ENCODE assay signal across 21 cellular contexts in genomic region chr13:53005631-53006030, GRCh38. TPM values are rescaled to one million over a fixed set of nuclear protein-coding genes. Genes with fewer than 3 reads are reported as not detected.
A peak's percentile ranks its signal among the peaks of the same experiment; 100 is the strongest.
DNase-seq lines count a peak whose midpoint lies in the region; ATAC-seq and TF ChIP-seq lines count a peak whose summit lies in the region.
"Had no signal": no experiment of that assay in that cellular context is flagged by ENCODE, and none has a peak within 500 bp of the region (broad histone marks: within the 10 kb centered on the region; RNA-seq: fewer than 3 reads in every experiment).

No MANE protein-coding gene starts in this region.

- no peak overlapping the region for H4K5ac ChIP-seq in H9 (ENCODE audit: insufficient read length, low read depth, low read length)

- no peak overlapping the region for H3K23ac ChIP-seq in H9 (ENCODE audit: insufficient read length, low read depth, low read length)

- H3K36me3 Mint-ChIP-seq in H9 (ENCODE audit: insufficient read depth in 1 of 3, low read depth in 3 of 3) (no peaks in the 10 kb centered on the region), neural progenitor cell (no peaks in the 10 kb centered on the region)
- H3K36me3 Mint-ChIP-seq in activated CD4-positive, alpha-beta T cell treated with anti-CD3 and anti-CD28 coated beads, Interleukin-2, amount 10 ng/mL, durations not matched to agents 7 days and 5 days (ENCODE audit: low read depth) = no peaks in the 10 kb centered on the region
- H3K36me3 Mint-ChIP-seq: CD4-positive, CD25-positive, alpha-beta regulatory T cell; IgD-negative memory B cell had no signal

- H2BK120ac ChIP-seq in H9 (ENCODE audit: low read depth, low read length, poor library complexity, severe bottlenecking) = no peak overlapping the region

- 0 out of 7 replicates have a peak overlapping the region, but pooled peaks of 1 of the 3 experiments have one; percentile 9 for H3K27ac Mint-ChIP-seq in H9
- no peak overlapping the region for H3K27ac Mint-ChIP-seq in neural progenitor cell
- no peak overlapping the region for H3K27ac Mint-ChIP-seq in activated CD4-positive, alpha-beta T cell treated with anti-CD3 and anti-CD28 coated beads, Interleukin-2, amount 10 ng/mL, durations not matched to agents 7 days and 5 days
- H3K27ac Mint-ChIP-seq: IgD-negative memory B cell had no signal

- no peak overlapping the region for H3K9ac ChIP-seq in H9 (ENCODE audit: extremely low read depth, insufficient read length, low read length)
- H3K9ac ChIP-seq in neural progenitor cell = no peak overlapping the region

- no peaks in the 10 kb centered on the region for H3K9me3 ChIP-seq in H9 (ENCODE audit: control insufficient read depth, low read depth, low read length)
- H3K9me3 ChIP-seq in SJCRH30 (replicated peaks) = no peaks in the 10 kb centered on the region
- H3K9me3 ChIP-seq in neural progenitor cell (ENCODE audit: low read depth) = no peaks in the 10 kb centered on the region

- H2BK5ac ChIP-seq in H9 (ENCODE audit: insufficient read length, low read length) = no peak overlapping the region

- no peaks in the 10 kb centered on the region; the same call in 1 of the 2 replicates for H3K27me3 Mint-ChIP-seq in H9 (ENCODE audit: low read depth)
- H3K27me3 Mint-ChIP-seq in neural progenitor cell (ENCODE audit: insufficient read depth, low read depth) = peaks cover 7% of the 10 kb centered on the region
- H3K27me3 Mint-ChIP-seq in activated CD4-positive, alpha-beta T cell treated with anti-CD3 and anti-CD28 coated beads, Interleukin-2, amount 10 ng/mL, durations not matched to agents 7 days and 5 days = peaks cover 4% of the 10 kb centered on the region
- H3K27me3 Mint-ChIP-seq: CD4-positive, CD25-positive, alpha-beta regulatory T cell had no signal

- H3K4me3 Mint-ChIP-seq in H9 = no peak overlapping the region
- no peak overlapping the region for H3K4me3 Mint-ChIP-seq in neural progenitor cell
- H3K4me3 Mint-ChIP-seq in activated CD4-positive, alpha-beta T cell treated with anti-CD3 and anti-CD28 coated beads, Interleukin-2, amount 10 ng/mL, durations not matched to agents 7 days and 5 days = no peak overlapping the region
- H3K4me3 Mint-ChIP-seq: CD4-positive, CD25-positive, alpha-beta regulatory T cell; IgD-negative memory B cell had no signal

- H3F3A ChIP-seq in neural progenitor cell (ENCODE audit: low read depth) = no peaks in the 10 kb centered on the region

- H3K27ac ChIP-seq in H9 (ENCODE audit: insufficient read length, low read depth, low read length) (no peak overlapping the region), SJCRH30 (0 out of 2 replicates have a peak overlapping the region, but pooled peaks have one; percentile 2), neural progenitor cell (no peak overlapping the region)

- no peak overlapping the region for H3K18ac ChIP-seq in H9 (ENCODE audit: insufficient read length, low read depth, low read length)

- H3K79me2 ChIP-seq in H9 (ENCODE audit: insufficient read depth, low read length) = no peaks in the 10 kb centered on the region
- no peaks in the 10 kb centered on the region for H3K79me2 ChIP-seq in neural progenitor cell (ENCODE audit: low read depth)

- H3K4me3 ChIP-seq in SJCRH30 (peak overlapping the region; percentile 37), neural progenitor cell (no peak overlapping the region)

- peaks cover 7 to 19% of the 10 kb centered on the region in 2 experiments; a peak in 3 of 4 replicates for H3K4me1 Mint-ChIP-seq in H9
- peaks cover 9% of the 10 kb centered on the region for H3K4me1 Mint-ChIP-seq in neural progenitor cell
- no peaks in the 10 kb centered on the region for H3K4me1 Mint-ChIP-seq in activated CD4-positive, alpha-beta T cell treated with anti-CD3 and anti-CD28 coated beads, Interleukin-2, amount 10 ng/mL, durations not matched to agents 7 days and 5 days
- H3K4me1 Mint-ChIP-seq: CD4-positive, CD25-positive, alpha-beta regulatory T cell; IgD-negative memory B cell had no signal

- no peak for ATAC-seq in HG03025 (IDR thresholded peaks at IDR 0.05; ENCODE audit: low FRiP score, unreplicated experiment)
- ATAC-seq: Panc1, Right ventricle myocardium inferior had no signal

- no peak for TF ChIP-seq CTCF in H9 (conservative IDR thresholded peaks at IDR 0.05)
- no peak for TF ChIP-seq CTCF in neural progenitor cell (IDR thresholded peaks at IDR 0.05)

- H3K4ac ChIP-seq in H9 (ENCODE audit: low read depth, low read length) = no peak overlapping the region

- H3K14ac ChIP-seq in H9 (ENCODE audit: insufficient read depth, low read length) = 0 out of 2 replicates have a peak overlapping the region, but pooled peaks have one; percentile 31

- H2BK15ac ChIP-seq in H9 (ENCODE audit: low read depth, low read length) = no peak overlapping the region

- DNase-seq in H9 = no peak
- peak; percentile 100 for DNase-seq in NCI-H2171 treated with DMSO at 0.1 percent for 48 hours (lab: John Stamatoyannopoulos, UW)
- peak; percentile 82 to 94 for DNase-seq in SJCRH30
- DNase-seq in neural progenitor cell (ENCODE audit: low spot score) = no peak
- no peak for DNase-seq in H4 (ENCODE audit: low spot score)
- no peak for DNase-seq in activated CD4-positive, alpha-beta T cell treated with anti-CD3 and anti-CD28 coated beads, Interleukin-2, amount 10 ng/mL, durations not matched to agents 7 days and 5 days
- DNase-seq in activated CD4-positive, CD25-positive, alpha-beta regulatory T cell (lab: John Stamatoyannopoulos, UW) = no peak
- DNase-seq: ACHN; CD4-positive, CD25-positive, alpha-beta regulatory T cell; DND-41; GF-D8; MV-4-11; NCI-H1436; NCI-H2081 treated with DMSO at 0.1 percent for 48 hours; NCI-H748 treated with DMSO at 0.1 percent for 48 hours; T-helper 2 cell had no signal

- H2BK20ac ChIP-seq in H9 (ENCODE audit: low read depth, low read length, poor library complexity, severe bottlenecking) = no peak overlapping the region

- H2AFZ ChIP-seq in H9 (ENCODE audit: low read length) = no peak overlapping the region
- peak overlapping the region; percentile 63 for H2AFZ ChIP-seq in neural progenitor cell (replicated peaks)

- H2AK5ac ChIP-seq in H9 (ENCODE audit: insufficient read length, low read length) = no peak overlapping the region

- H3K36me3 ChIP-seq in SJCRH30 (no peaks in the 10 kb centered on the region), neural progenitor cell (no peaks in the 10 kb centered on the region)

- no peaks in the 10 kb centered on the region for H3K23me2 ChIP-seq in H9 (ENCODE audit: insufficient read length, low read depth, low read length, poor library complexity, severe bottlenecking)

- no peak overlapping the region for H2BK12ac ChIP-seq in H9 (ENCODE audit: insufficient read length, low read depth, low read length)

- H3K4me1 ChIP-seq in H9 (ENCODE audit: insufficient read depth, low read length) (no peaks in the 10 kb centered on the region), SJCRH30 (peaks cover 3% of the 10 kb centered on the region; the same call in 1 of the 2 replicates), neural progenitor cell (peaks cover 6% of the 10 kb centered on the region)

- CTCF ChIA-PET in activated CD4-positive, alpha-beta T cell treated with anti-CD3 and anti-CD28 coated beads, Interleukin-2, amount 10 ng/mL, durations not matched to agents 7 days and 5 days (lab: Charles Lee) = interaction anchor here (0.7 kb wide), 1 partner anchor 13 kb away, joined by 3 read pairs; no protein-coding TSS in a partner anchor

- H3T11ph ChIP-seq in H9 (ENCODE audit: low read length) = no peak overlapping the region

- no peak overlapping the region for H3K56ac ChIP-seq in H9 (ENCODE audit: insufficient read length, low read depth, low read length)

- H3K79me1 ChIP-seq in H9 (ENCODE audit: insufficient read depth, low read depth, low read length, poor library complexity, severe bottlenecking) = no peaks in the 10 kb centered on the region

- H4K20me1 ChIP-seq in H9 (ENCODE audit: control insufficient read depth, insufficient read depth, insufficient read length) = no peaks in the 10 kb centered on the region
- H4K20me1 ChIP-seq in neural progenitor cell (ENCODE audit: low read depth) = no peaks in the 10 kb centered on the region

- no peaks in the 10 kb centered on the region for H3K27me3 ChIP-seq in H9 (ENCODE audit: insufficient read depth, low read length)
- H3K27me3 ChIP-seq in SJCRH30 = no peaks in the 10 kb centered on the region
- no peaks in the 10 kb centered on the region for H3K27me3 ChIP-seq in neural progenitor cell

- no CpG with 5 or more reads among the region's 12 CpGs for WGBS in H9 (ENCODE audit: extremely low coverage, insufficient read length, low lambda C conversion rate)

- H4K91ac ChIP-seq in H9 (ENCODE audit: insufficient read length, low read depth, low read length) = no peak overlapping the region

- no peak overlapping the region for H4K8ac ChIP-seq in H9 (replicated peaks; ENCODE audit: insufficient read length, low read depth, low read length)

- H3K9me3 Mint-ChIP-seq in H9 (no peaks in the 10 kb centered on the region; a peak in 1 of 5 replicates), neural progenitor cell (no peaks in the 10 kb centered on the region)
- H3K9me3 Mint-ChIP-seq in activated CD4-positive, alpha-beta T cell treated with anti-CD3 and anti-CD28 coated beads, Interleukin-2, amount 10 ng/mL, durations not matched to agents 7 days and 5 days = no peaks in the 10 kb centered on the region
- H3K9me3 Mint-ChIP-seq: IgD-negative memory B cell had no signal

- POLR2A ChIA-PET in activated CD4-positive, alpha-beta T cell treated with anti-CD3 and anti-CD28 coated beads, Interleukin-2, amount 10 ng/mL, durations not matched to agents 7 days and 5 days (lab: Charles Lee) = no interaction called here

- H3K4me2 ChIP-seq in H9 (ENCODE audit: insufficient read depth, insufficient read length, low read length) (no peak overlapping the region), neural progenitor cell (no peak overlapping the region)

RNA-seq across cellular contexts. Expression of gene OLFM4, which starts 23.0 kb away (rescaled TPM):
- total RNA-seq in H9 (2021) (not detected in 2 replicates), neural progenitor cell (ENCODE audit: low replicate concordance) (not detected in 2 replicates)
- 1.1 TPM in 2 replicates for total RNA-seq in SJCRH30 (2014; rRNA removed; shearing (Covaris generic))
- total RNA-seq in H4 (2014; rRNA removed; shearing (Covaris generic)) = not detected in 2 replicates
- total RNA-seq in activated CD4-positive, alpha-beta T cell treated with anti-CD3 and anti-CD28 coated beads, Interleukin-2, amount 10 ng/mL, durations not matched to agents 7 days and 5 days = not detected
- total RNA-seq: CD4-positive, CD25-positive, alpha-beta regulatory T cell; HT-29 had no signal

Comparison
In these comparisons a context has a peak if more than half of its experiments do, and no peak if none do; other contexts are left out.
1. DNase-seq: peak in NCI-H2171 treated with DMSO at 0.1 percent for 48 hours (single experiment) and SJCRH30 (2 of 2); none in H9 (single experiment), neural progenitor cell (single experiment), H4 (single experiment), activated CD4-positive, alpha-beta T cell treated with anti-CD3 and anti-CD28 coated beads, Interleukin-2, amount 10 ng/mL, durations not matched to agents 7 days and 5 days (single experiment) and activated CD4-positive, CD25-positive, alpha-beta regulatory T cell (0 of 4).